Comparison of ENCODE assay signal across 1 cellular context in genomic region chr4:94523617-94524016, GRCh38.
TF ChIP-seq lines count a peak whose summit lies in the region.

No MANE protein-coding gene starts in this region.

TF ChIP-seq in HEK293, 187 proteins besides CTCF, POLR2A, EP300 and RAD21 (continued from another document):
- TF ChIP-seq PRDM2 (tag by site-specific recombination; IDR thresholded peaks at IDR 0.05; ENCODE audit: borderline replicate concordance) = no peak
TF ChIP-seq in HEK293: peak in this region for 1.
